Comparison of ENCODE assay signal across 9 cellular contexts in the genomic region with DNA sequence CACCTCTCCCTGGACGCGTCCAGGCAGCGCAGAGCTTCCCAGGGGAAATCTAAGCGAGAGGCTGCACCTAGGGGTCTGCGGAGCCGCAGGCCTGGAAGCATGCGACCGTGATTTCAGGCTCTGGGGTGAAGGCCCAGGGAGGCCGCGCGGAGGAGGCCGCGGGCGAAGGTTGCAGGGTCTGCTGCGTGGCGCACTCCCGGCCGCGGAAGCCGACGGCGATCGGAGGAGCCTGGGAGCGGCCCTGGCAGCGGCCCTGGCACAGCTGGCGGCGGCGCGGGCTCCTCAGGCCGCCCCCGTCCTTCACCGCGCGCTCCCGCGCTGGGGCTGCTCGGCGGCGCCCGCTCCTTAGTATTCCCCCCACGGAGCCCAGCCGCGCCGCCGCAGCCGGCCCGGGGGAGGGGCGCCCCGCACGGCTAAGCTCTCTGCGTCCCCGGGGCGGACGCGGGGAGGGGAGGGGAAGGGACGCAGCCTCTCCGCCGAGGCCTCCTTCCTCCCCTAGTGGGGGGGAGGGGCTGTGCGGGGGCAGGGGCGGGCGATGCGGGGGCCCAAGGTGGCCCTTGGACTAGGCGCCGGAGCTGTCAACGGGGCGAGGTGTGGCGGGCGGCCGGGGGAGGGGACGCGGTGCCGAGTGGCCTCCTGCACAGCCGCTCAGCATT. TPM values are rescaled to one million over a fixed set of nuclear protein-coding genes. Genes with fewer than 3 reads are reported as not detected.
DNase-seq lines count a peak whose midpoint lies in the region; ATAC-seq and TF ChIP-seq lines count a peak whose summit lies in the region.
"Had no signal": no experiment of that assay in that cellular context is flagged by ENCODE, and none has a peak within 500 bp of the region (broad histone marks: within the 10 kb centered on the region; RNA-seq: fewer than 3 reads in every experiment).

No MANE protein-coding gene starts in this region.

- no peak for TF ChIP-seq EP300 in upper lobe of left lung (IDR thresholded peaks at IDR 0.05)

- no peaks in the 10 kb centered on the region for H3K4me1 Mint-ChIP-seq in activated naive CD4-positive, alpha-beta T cell treated with anti-CD3 and anti-CD28 coated beads for 36 hours (ENCODE audit: low read depth)

- H3K4me3 Mint-ChIP-seq in activated naive CD4-positive, alpha-beta T cell treated with anti-CD3 and anti-CD28 coated beads for 36 hours, result peak overlapping the region; percentile 12

- no peaks in the 10 kb centered on the region for H3K9me3 ChIP-seq in upper lobe of left lung

- peaks cover 14 to 29% (median 22%) of the 10 kb centered on the region in 4 donors for H3K4me1 ChIP-seq in upper lobe of left lung

- no peak for TF ChIP-seq POLR2A in upper lobe of left lung (IDR thresholded peaks at IDR 0.05)

- 0 to 67% methylated on average over 3 to 8 of the region's 73 CpGs for WGBS in upper lobe of left lung, 2 donors

- no peaks in the 10 kb centered on the region for H3K36me3 Mint-ChIP-seq in activated naive CD4-positive, alpha-beta T cell treated with anti-CD3 and anti-CD28 coated beads for 36 hours (ENCODE audit: low read depth)

- no peak for TF ChIP-seq CTCF in epithelial cell of esophagus (IDR thresholded peaks at IDR 0.05; ENCODE audit: insufficient read depth, low read depth, low read length, missing control alignments)
- TF ChIP-seq CTCF in upper lobe of left lung (IDR thresholded peaks at IDR 0.05), result no peak

- H3K36me3 ChIP-seq in upper lobe of left lung, result peaks cover 0 to 17% (median 7%) of the 10 kb centered on the region in 4 donors

- H3K27me3 ChIP-seq in upper lobe of left lung, result peaks cover 0 to 7% (median 0%) of the 10 kb centered on the region in 4 donors

- peaks cover 19% of the 10 kb centered on the region for H3K27me3 Mint-ChIP-seq in activated naive CD4-positive, alpha-beta T cell treated with anti-CD3 and anti-CD28 coated beads for 36 hours (ENCODE audit: low read depth)

- H3K27ac Mint-ChIP-seq in activated naive CD4-positive, alpha-beta T cell treated with anti-CD3 and anti-CD28 coated beads for 36 hours, result no peak overlapping the region

- no peak for DNase-seq in activated naive CD4-positive, alpha-beta T cell treated with anti-CD3 and anti-CD28 coated beads for 36 hours
- DNase-seq in activated naive CD4-positive, alpha-beta T cell treated with Interleukin-2 at 50 U/mL for 16 hours, result no peak
- no peak for DNase-seq in epithelial cell of esophagus (ENCODE audit: low read depth)
- DNase-seq in middle frontal gyrus (ENCODE audit: extremely low spot score, low spot score), result peak; percentile 63
- peak in 1 of 2 donors; percentile 89 for DNase-seq in upper lobe of left lung
- DNase-seq in NCI-H2196 (lab: John Stamatoyannopoulos, UW; ENCODE audit: unreplicated experiment), result no peak
- DNase-seq in SW480 (ENCODE audit: low spot score), result no peak
- no peak for DNase-seq in HPDE6-E6E7 (ENCODE audit: extremely low spot score)
- DNase-seq: cortex of kidney had no signal

- H3K27ac ChIP-seq in upper lobe of left lung, result peak overlapping the region; percentile 35 to 62 (median 42)

- peak in 1 of 2 donors; percentile 71 for ATAC-seq in upper lobe of left lung (ENCODE audit: low FRiP score in 2 of 2)

- CTCF ChIA-PET in activated naive CD4-positive, alpha-beta T cell treated with anti-CD3 and anti-CD28 coated beads for 36 hours (lab: Charles Lee), result no interaction called here

- no peaks in the 10 kb centered on the region for H3K9me3 Mint-ChIP-seq in activated naive CD4-positive, alpha-beta T cell treated with anti-CD3 and anti-CD28 coated beads for 36 hours

- H3K4me3 ChIP-seq in epithelial cell of esophagus (ENCODE audit: low read length) (peak overlapping the region; percentile 10), upper lobe of left lung (peak overlapping the region; percentile 40 to 64 (median 51))

- intact Hi-C loops in activated naive CD4-positive, alpha-beta T cell treated with anti-CD3 and anti-CD28 coated beads for 36 hours (cut with micrococcal nuclease), result no loop called here

RNA-seq across cellular contexts. Expression of gene EPHB3, which starts 21.9 kb away (rescaled TPM):
- not detected for total RNA-seq in activated naive CD4-positive, alpha-beta T cell treated with anti-CD3 and anti-CD28 coated beads for 36 hours
- 1 to 10 TPM; 3.1 to 10.0 (median 7.2) TPM for total RNA-seq in upper lobe of left lung

Comparison
In these comparisons a context has a peak if more than half of its experiments do, and no peak if none do; other contexts are left out.
1. RNA of gene EPHB3, which starts 21.9 kb away (total RNA-seq): 3.1 to 10.0 TPM in upper lobe of left lung; not detected in activated naive CD4-positive, alpha-beta T cell treated with anti-CD3 and anti-CD28 coated beads for 36 hours; every median in the first group is over 4 times any median in the second.